ENCODE assay signal across 14 cellular contexts in genomic region chr17:40597168-40598020, GRCh38. TPM values are rescaled to one million over a fixed set of nuclear protein-coding genes. Genes with fewer than 3 reads are reported as not detected.
DNase-seq lines count a peak whose midpoint lies in the region; ATAC-seq, FAIRE-seq and TF ChIP-seq lines count a peak whose summit lies in the region.
"Had no signal": no experiment of that assay in that cellular context is flagged by ENCODE, and none has a peak within 500 bp of the region (broad histone marks: within the 10 kb centered on the region; RNA-seq: fewer than 3 reads in every experiment).

No MANE protein-coding gene starts in this region.

- peaks cover 63% of the 10 kb centered on the region for H3K4me1 Mint-ChIP-seq in T-helper 2 cell treated with Interferon-gamma antibody and Interleukin-4, amounts not matched to agents 5 μg/mL and 100 μg/mL, for 36 hours (ENCODE audit: low read depth)

- H3K27me3 ChIP-seq in BLaER1 (no peaks in the 10 kb centered on the region), aorta (ENCODE audit: control insufficient read depth in 1 of 2, insufficient read depth in 2 of 2, low read length in 1 of 2) (peaks cover 0 to 2% of the 10 kb centered on the region in 2 donors)

- H3K9ac ChIP-seq in BLaER1 = no peak overlapping the region

- DNase-seq in A549 (ENCODE audit: low read depth in 1 of 2, low spot score in 1 of 2) (no peak), islet precursor cell (peak; percentile 40), aorta (no peak), SKM-1 (lab: John Stamatoyannopoulos, UW; ENCODE audit: unreplicated experiment) (no peak)
- no peak for DNase-seq in T-helper 2 cell treated with Interferon-gamma antibody and Interleukin-4, amounts not matched to agents 5 μg/mL and 100 μg/mL, for 36 hours (ENCODE audit: low spot score)
- DNase-seq: NCI-H1417, occipital lobe, Right ventricle myocardium superior had no signal

- WGBS in A549 (ENCODE audit: missing lambda C conversion rate) = 88% methylated on average over 9 of the region's 9 CpGs
- 92 to 94% methylated on average over 9 of the region's 9 CpGs for WGBS in aorta, 2 donors

- peaks cover 6% of the 10 kb centered on the region for H3K9me3 Mint-ChIP-seq in T-helper 2 cell treated with Interferon-gamma antibody and Interleukin-4, amounts not matched to agents 5 μg/mL and 100 μg/mL, for 36 hours

- H3K4me2 ChIP-seq in A549 = no peak overlapping the region
- peak overlapping the region; percentile 15; the same call in 1 of the 2 replicates for H3K4me2 ChIP-seq in BLaER1

- H3K4me3 ChIP-seq in A549 (no peak overlapping the region), BLaER1 (no peak overlapping the region), aorta (ENCODE audit: low read length in 2 of 2) (no peak overlapping the region)

- POLR2A ChIA-PET in A549 (lab: Yijun Ruan, JAX) = interaction anchor here (0.5 kb wide), 1 partner anchor 40 kb away, joined by 4 read pairs; no protein-coding TSS in a partner anchor

- H3K27me3 Mint-ChIP-seq in T-helper 2 cell treated with Interferon-gamma antibody and Interleukin-4, amounts not matched to agents 5 μg/mL and 100 μg/mL, for 36 hours (ENCODE audit: low read depth) = no peaks in the 10 kb centered on the region

- H3K27ac ChIP-seq in A549 = no peak overlapping the region
- peak overlapping the region; percentile 80; the same call in 1 of the 2 replicates for H3K27ac ChIP-seq in BLaER1
- H3K27ac ChIP-seq in aorta (ENCODE audit: low read depth in 1 of 2, low read length in 2 of 2) = no peak overlapping the region
- H3K27ac ChIP-seq: C4-2B had no signal

- H3K36me3 Mint-ChIP-seq in T-helper 2 cell treated with Interferon-gamma antibody and Interleukin-4, amounts not matched to agents 5 μg/mL and 100 μg/mL, for 36 hours (ENCODE audit: low read depth) = peaks cover 8% of the 10 kb centered on the region

- TF ChIP-seq EP300 in A549 (IDR thresholded peaks at IDR 0.05) = no peak

- intact Hi-C loops in aorta (cut with DNase I) = no loop called here

- TF ChIP-seq POLR2A in A549 (IDR thresholded peaks at IDR 0.05; ENCODE audit: low read length) = no peak

- ATAC-seq in A549 (no peak), aorta (ENCODE audit: low FRiP score) (no peak), HG02884 (IDR thresholded peaks at IDR 0.05; ENCODE audit: unreplicated experiment) (no peak), GM21619 (IDR thresholded peaks at IDR 0.05; ENCODE audit: unreplicated experiment) (no peak)

- TF ChIP-seq CTCF in A549 (IDR thresholded peaks at IDR 0.05) = no peak

- no peaks in the 10 kb centered on the region for H3K4me1 ChIP-seq in A549
- H3K4me1 ChIP-seq in BLaER1 = peaks cover 49% of the 10 kb centered on the region
- no peaks in the 10 kb centered on the region for H3K4me1 ChIP-seq in aorta (ENCODE audit: control insufficient read depth in 1 of 2, insufficient read depth in 2 of 2, low read length in 2 of 2)

- no peak for TF ChIP-seq RAD21 in A549 (conservative IDR thresholded peaks at IDR 0.05 in 1 of 2, IDR thresholded peaks at IDR 0.05 in 1 of 2)

- peak overlapping the region; percentile 72 for H3K4me3 Mint-ChIP-seq in T-helper 2 cell treated with Interferon-gamma antibody and Interleukin-4, amounts not matched to agents 5 μg/mL and 100 μg/mL, for 36 hours

- H3K9me3 ChIP-seq in A549 = peaks cover 5% of the 10 kb centered on the region; the same call in 1 of the 3 replicates
- peaks cover 5% of the 10 kb centered on the region; the same call in 1 of the 2 replicates for H3K9me3 ChIP-seq in BLaER1
- no peaks in the 10 kb centered on the region for H3K9me3 ChIP-seq in aorta (ENCODE audit: control insufficient read depth, low read length)

- CTCF ChIA-PET in A549 (lab: Yijun Ruan, JAX) = interaction anchor here (0.7 to 1.4 kb wide), 8 partner anchors 8 to 1065 kb away, joined by 3 to 4 read pairs (median 3); no protein-coding TSS in a partner anchor

- H4K20me1 ChIP-seq in BLaER1 = no peaks in the 10 kb centered on the region

- H3K36me3 ChIP-seq in BLaER1 (no peaks in the 10 kb centered on the region), aorta (ENCODE audit: control insufficient read depth in 1 of 2, insufficient read depth in 2 of 2, low read length in 1 of 2) (no peaks in the 10 kb centered on the region)

- H3K27ac Mint-ChIP-seq in T-helper 2 cell treated with Interferon-gamma antibody and Interleukin-4, amounts not matched to agents 5 μg/mL and 100 μg/mL, for 36 hours = peak overlapping the region; percentile 99

- FAIRE-seq in A549 (lab: Jason Lieb, UNC) = peak; percentile 56
- FAIRE-seq: endothelial cell of umbilical vein had no signal

TF ChIP-seq in A549, 52 proteins besides CTCF, POLR2A, EP300 and RAD21:
- no peak for TF ChIP-seq HDAC2 (IDR thresholded peaks at IDR 0.05)
- TF ChIP-seq RNF2 (IDR thresholded peaks at IDR 0.05; ENCODE audit: borderline replicate concordance, low read depth) = no peak
- no peak for TF ChIP-seq HOXB13 (CRISPR knock-in tag; IDR thresholded peaks at IDR 0.05; ENCODE audit: low read depth)
- TF ChIP-seq HMGXB4 (CRISPR knock-in tag; IDR thresholded peaks at IDR 0.05; ENCODE audit: borderline replicate concordance) = no peak
- no peak for TF ChIP-seq MAFK (IDR thresholded peaks at IDR 0.05; ENCODE audit: partially characterized antibody)
- no peak for TF ChIP-seq MYC (IDR thresholded peaks at IDR 0.05; ENCODE audit: borderline replicate concordance, low read length)
- no peak for TF ChIP-seq KDM5A (IDR thresholded peaks at IDR 0.05)
- no peak for TF ChIP-seq BHLHE40 (IDR thresholded peaks at IDR 0.05; ENCODE audit: low read depth, low read length)
- TF ChIP-seq ESRRA (IDR thresholded peaks at IDR 0.05; ENCODE audit: borderline replicate concordance, low read length) = no peak
- TF ChIP-seq SMC3 (IDR thresholded peaks at IDR 0.05) = no peak
- no peak for TF ChIP-seq RFX5 (IDR thresholded peaks at IDR 0.05)
- no peak for TF ChIP-seq GATA3 (IDR thresholded peaks at IDR 0.05; ENCODE audit: borderline replicate concordance)
- no peak for TF ChIP-seq USF2 (IDR thresholded peaks at IDR 0.05)
- no peak for TF ChIP-seq PHF8 (IDR thresholded peaks at IDR 0.05; ENCODE audit: borderline replicate concordance, low read depth)
- no peak for TF ChIP-seq EHF (CRISPR knock-in tag; IDR thresholded peaks at IDR 0.05)
- TF ChIP-seq FOSL2 (IDR thresholded peaks at IDR 0.05) = no peak
- no peak for TF ChIP-seq FOSL2 (CRISPR knock-in tag; IDR thresholded peaks at IDR 0.05)
- no peak for TF ChIP-seq CBX2 (IDR thresholded peaks at IDR 0.05; ENCODE audit: borderline replicate concordance, low read depth)
- no peak for TF ChIP-seq NR3C1 (IDR thresholded peaks at IDR 0.05)
- no peak for TF ChIP-seq CHD2 (IDR thresholded peaks at IDR 0.05; ENCODE audit: low read length, partially characterized antibody)
TF ChIP-seq in A549: peak in this region for 0.

RNA-seq across cellular contexts. Expression of gene CCR7, which starts 32.1 kb away (rescaled TPM):
- polyA plus RNA-seq in A549 (2011; rRNA removed) = 1.4 and 1.9 TPM in 2 replicates
- polyA plus RNA-seq in A549 (2012; cell fraction: cytosol; rRNA removed) = 0.79 and 1.5 TPM in 2 replicates
- 3.0 and 3.2 TPM in 2 replicates for polyA plus RNA-seq in A549 (2012; cell fraction: nucleus; rRNA removed)
- 0.72 to 0.84 TPM (median 0.76 TPM) in 3 replicates for polyA plus RNA-seq in A549 (2017; fragmentation: RNase III; extraction: RNeasy Plus Mini Kit Qiagen cat#74134 plus additional on column Dnase treatment)
- polyA minus RNA-seq in A549 (2011; rRNA and poly(A)+ RNA removed) = 1.7 and 3.3 TPM in 2 replicates
- under 1 TPM; 0.62 to 0.84 TPM for total RNA-seq in aorta
- under 1 TPM; 0.08 to 0.13 TPM for polyA plus RNA-seq in aorta
- total RNA-seq: chondrocyte, endothelial cell of umbilical vein, occipital lobe, Right ventricle myocardium superior had no signal

RNA-seq across cellular contexts. Expression of gene SMARCE1, which starts 50.2 kb away (rescaled TPM):
- polyA plus RNA-seq in A549 (2011; rRNA removed) (87.9 and 111 TPM in 2 replicates), A549 (2017; fragmentation: RNase III; extraction: RNeasy Plus Mini Kit Qiagen cat#74134 plus additional on column Dnase treatment) (109 to 116 TPM (median 114 TPM) in 3 replicates), aorta (10 to 100 TPM; 61.0 to 71.7 TPM)
- 33.9 and 40.3 TPM in 2 replicates for polyA plus RNA-seq in A549 (2012; cell fraction: cytosol; rRNA removed)
- 12.6 and 21.5 TPM in 2 replicates for polyA plus RNA-seq in A549 (2012; cell fraction: nucleus; rRNA removed)
- polyA minus RNA-seq in A549 (2011; rRNA and poly(A)+ RNA removed) = 50.9 and 67.7 TPM in 2 replicates
- 10 to 100 TPM; 80.8 to 84.4 TPM for total RNA-seq in aorta
